Comparison of ENCODE assay signal across 9 cellular contexts in the genomic region with DNA sequence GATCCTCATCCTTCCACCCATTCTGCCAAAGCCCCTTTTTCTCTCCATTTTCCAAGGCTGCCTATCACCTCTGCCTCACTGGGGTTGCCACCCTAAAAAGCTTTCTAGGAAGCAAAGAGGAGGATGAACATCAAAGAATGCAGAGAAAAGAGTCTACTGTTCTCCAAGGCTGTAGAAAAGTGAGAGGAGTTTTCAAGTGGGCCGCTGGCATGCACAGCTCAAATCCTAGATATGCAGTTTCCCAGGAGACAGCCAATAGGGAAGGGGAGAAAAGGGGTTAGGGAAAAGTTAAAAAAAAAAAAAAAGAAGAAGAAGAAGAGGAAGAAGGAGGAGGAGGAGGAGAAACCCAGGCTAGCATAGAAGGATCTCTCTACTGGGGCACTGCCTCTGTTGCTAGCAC. TPM values are rescaled to one million over a fixed set of nuclear protein-coding genes. Genes with fewer than 3 reads are reported as not detected.
DNase-seq lines count a peak whose midpoint lies in the region; ATAC-seq, FAIRE-seq and TF ChIP-seq lines count a peak whose summit lies in the region.
"Had no signal": no experiment of that assay in that cellular context is flagged by ENCODE, and none has a peak within 500 bp of the region (broad histone marks: within the 10 kb centered on the region; RNA-seq: fewer than 3 reads in every experiment).

No MANE protein-coding gene starts in this region.

- H3K27ac ChIP-seq in CD8-positive, alpha-beta memory T cell (ENCODE audit: low read depth, low read length): peak overlapping the region; percentile 66
- H3K27ac ChIP-seq in GM12878 (ENCODE audit: control insufficient read depth, insufficient read depth) (peak overlapping the region; percentile 93), parathyroid adenoma (peak overlapping the region; percentile 95)

- H3K79me2 ChIP-seq in GM12878 (ENCODE audit: control insufficient read depth, insufficient read depth, low read length) (peaks cover 89% of the 10 kb centered on the region), parathyroid adenoma (peaks cover 33% of the 10 kb centered on the region)

- H3K4me3 ChIP-seq in CD8-positive, alpha-beta memory T cell (ENCODE audit: low read length): peak overlapping the region; percentile 91
- peak overlapping the region; percentile 95 for H3K4me3 ChIP-seq in GM12878
- peak overlapping the region; percentile 59 for H3K4me3 ChIP-seq in parathyroid adenoma (ENCODE audit: low read depth, low read length)

- in situ Hi-C loops in GM12878 (cut with MboI): no loop called here

- BruUV-seq in GM12878 (replicated peaks; lab: Mats Ljungman, UMichigan): no TSS peak

- SMC1A ChIA-PET in GM12878 (lab: Charles Lee; ENCODE audit: uncharacterized antibody, unreplicated experiment): interaction anchor here (0.6 to 19.9 kb wide), 12 partner anchors 6 to 435 kb away, joined by 3 to 619 read pairs (median 54); partner anchors contain the start of genes ERG28, FLVCR2 and TTLL5

- 6% methylated on average over 1 of the region's 1 CpG for WGBS in GM12878 (ENCODE audit: insufficient coverage, insufficient replicate concordance, low lambda C conversion rate, missing lambda C conversion rate)

- H4K20me1 ChIP-seq in GM12878 (ENCODE audit: control insufficient read depth, insufficient read depth): no peaks in the 10 kb centered on the region

- no peaks in the 10 kb centered on the region for H3K36me3 ChIP-seq in CD8-positive, alpha-beta memory T cell (ENCODE audit: insufficient read depth, low read length)
- H3K36me3 ChIP-seq in GM12878 (ENCODE audit: control insufficient read depth in 2 of 2, insufficient read depth in 2 of 2, low read length in 1 of 2) (peaks cover 4 to 16% of the 10 kb centered on the region in 2 experiments), parathyroid adenoma (ENCODE audit: control insufficient read depth, insufficient read depth, low read length) (no peaks in the 10 kb centered on the region)

- CTCF ChIA-PET in CD8-positive, alpha-beta memory T cell (lab: Charles Lee): interaction anchor here (0.8 to 3.9 kb wide), 8 partner anchors 8 to 54 kb away, joined by 3 to 19 read pairs (median 4); no protein-coding TSS in a partner anchor
- CTCF ChIA-PET in GM12878 (lab: Yijun Ruan, JAX): interaction anchor here (0.9 to 21.2 kb wide), 8 partner anchors 9 to 131 kb away, joined by 4 to 520 read pairs (median 82); partner anchors contain the start of gene FLVCR2

- DNase-seq in CD8-positive, alpha-beta memory T cell: no peak
- DNase-seq in GM12878 (ENCODE audit: low read depth, low spot score) (no peak), NCI-H1105 treated with DMSO at 0.1 percent for 48 hours (lab: John Stamatoyannopoulos, UW) (no peak), activated gamma-delta T cell (lab: John Stamatoyannopoulos, UW) (no peak)

- peak overlapping the region; percentile 93 to 99 (median 97) for H3K27ac Mint-ChIP-seq in CD8-positive, alpha-beta memory T cell

- POLR2A ChIA-PET in CD8-positive, alpha-beta memory T cell (lab: Charles Lee): interaction anchor here (0.6 to 3.2 kb wide), 5 partner anchors 9 to 759 kb away, joined by 3 to 13 read pairs (median 5); no protein-coding TSS in a partner anchor
- POLR2A ChIA-PET in GM12878 (lab: Charles Lee): interaction anchor here (0.5 to 19.7 kb wide), 13 partner anchors 9 to 1799 kb away, joined by 3 to 385 read pairs (median 5); partner anchors contain the start of genes ERG28 and TTLL5

- no peaks in the 10 kb centered on the region for H3K27me3 Mint-ChIP-seq in CD8-positive, alpha-beta memory T cell

- no peaks in the 10 kb centered on the region for H3K9me3 Mint-ChIP-seq in CD8-positive, alpha-beta memory T cell

- H3K9ac ChIP-seq in GM12878 (ENCODE audit: control insufficient read depth, insufficient read depth, low read length) (peak overlapping the region; percentile 90), parathyroid adenoma (peak overlapping the region; percentile 47)

- TF ChIP-seq EP300 in GM12878 (IDR thresholded peaks at IDR 0.05; ENCODE audit: borderline replicate concordance in 1 of 2, control insufficient read depth in 1 of 2, low read depth in 2 of 2, low read length in 2 of 2): no peak

- ATAC-seq in HG03439 (IDR thresholded peaks at IDR 0.05; ENCODE audit: unreplicated experiment): peak; percentile 8
- ATAC-seq in GM12878: no peak
- ATAC-seq in GM18511 (IDR thresholded peaks at IDR 0.05; ENCODE audit: unreplicated experiment): no peak
- ATAC-seq in GM18873 (IDR thresholded peaks at IDR 0.05; ENCODE audit: low FRiP score, unreplicated experiment): no peak

- TF ChIP-seq CTCF in GM12878 (IDR thresholded peaks at IDR 0.05 in 2 of 3, conservative IDR thresholded peaks at IDR 0.05 in 1 of 3; ENCODE audit: control insufficient read depth in 2 of 3, extremely low read depth in 1 of 3, insufficient read depth in 1 of 3, low read depth in 3 of 3, low read length in 3 of 3) (no peak), parathyroid adenoma (IDR thresholded peaks at IDR 0.05) (no peak)

- peak overlapping the region; percentile 76 for H3K4me2 ChIP-seq in GM12878 (ENCODE audit: control insufficient read depth, insufficient read depth)
- H3K4me2 ChIP-seq in parathyroid adenoma (ENCODE audit: low read length): peak overlapping the region; percentile 77

- RAD21 ChIA-PET in GM12878 (lab: Charles Lee; ENCODE audit: unreplicated experiment): interaction anchor here (0.6 to 21.5 kb wide), 11 partner anchors 8 to 436 kb away, joined by 3 to 645 read pairs (median 7); partner anchors contain the start of genes ERG28 and TTLL5

- intact Hi-C loops in GM12878 (cut with micrococcal nuclease; ENCODE audit: unreplicated experiment): loop anchor here (2.0 to 5.0 kb wide), 3 partner anchors 16 to 138 kb away; partner anchors contain the start of genes ERG28 and TTLL5

- peaks cover 65% of the 10 kb centered on the region for H3K4me1 ChIP-seq in CD8-positive, alpha-beta memory T cell (ENCODE audit: insufficient read depth, low read length)
- H3K4me1 ChIP-seq in GM12878 (ENCODE audit: control insufficient read depth, insufficient read depth, low read length) (peaks cover 31% of the 10 kb centered on the region), parathyroid adenoma (peaks cover 53% of the 10 kb centered on the region)

- TF ChIP-seq RAD21 in GM12878 (IDR thresholded peaks at IDR 0.05; ENCODE audit: insufficient read depth, low read depth, low read length): no peak

- no peak for FAIRE-seq in GM12878 (lab: Jason Lieb, UNC)

- no peaks in the 10 kb centered on the region for H3K9me3 ChIP-seq in CD8-positive, alpha-beta memory T cell (ENCODE audit: low read length)
- H3K9me3 ChIP-seq in GM12878 (replicated peaks; ENCODE audit: control insufficient read depth, insufficient read depth, low read length) (no peaks in the 10 kb centered on the region; the same call in 2 of the 3 replicates), parathyroid adenoma (ENCODE audit: control insufficient read depth, low read length) (no peaks in the 10 kb centered on the region)

- peaks cover 4 to 38% (median 19%) of the 10 kb centered on the region in 3 donors for H3K36me3 Mint-ChIP-seq in CD8-positive, alpha-beta memory T cell

- no peaks in the 10 kb centered on the region for H3K27me3 ChIP-seq in CD8-positive, alpha-beta memory T cell (ENCODE audit: insufficient read depth, low read length, poor library complexity, severe bottlenecking)
- H3K27me3 ChIP-seq in GM12878 (replicated peaks in 1 of 2; ENCODE audit: control insufficient read depth in 2 of 2, insufficient read depth in 2 of 2, low read length in 1 of 2): no peaks in the 10 kb centered on the region
- no peaks in the 10 kb centered on the region for H3K27me3 ChIP-seq in parathyroid adenoma (ENCODE audit: control insufficient read depth, insufficient read depth, low read length)

- H2AFZ ChIP-seq in GM12878 (ENCODE audit: control insufficient read depth, low read depth, low read length): no peak overlapping the region
- peak overlapping the region; percentile 92 for H2AFZ ChIP-seq in parathyroid adenoma

- peak overlapping the region; percentile 96 to 100 (median 99) for H3K4me3 Mint-ChIP-seq in CD8-positive, alpha-beta memory T cell

- H3K4me1 Mint-ChIP-seq in CD8-positive, alpha-beta memory T cell: peaks cover 70 to 87% (median 81%) of the 10 kb centered on the region in 3 donors

- no peak for TF ChIP-seq POLR2A in GM12878 (IDR thresholded peaks at IDR 0.05; ENCODE audit: low read depth, low read length)

RNA-seq across cellular contexts. Expression of gene BATF, which starts 0.7 kb away (rescaled TPM):
- 100 to 1,000 TPM; 165 to 172 TPM for total RNA-seq in CD8-positive, alpha-beta memory T cell
- 60.4 TPM for polyA plus RNA-seq in CD8-positive, alpha-beta memory T cell
- total RNA-seq in GM12878 (2013; cell fraction: nucleolus; rRNA removed): 55.3 and 58.4 TPM in 2 replicates
- total RNA-seq in GM12878 (2014; rRNA removed) (153 and 158 TPM in 2 replicates), GM12878 (2014; rRNA removed; fragmentation: Illumina TruSeq; extraction: Trizol) (94.0 and 99.6 TPM in 2 replicates), GM12878 (2021) (99.8 and 107 TPM in 2 replicates)
- 105 TPM for polyA plus RNA-seq in GM12878 (2011; ENCODE audit: low read depth)
- polyA plus RNA-seq in GM12878 (2011; rRNA removed) (53.9 and 98.3 TPM in 2 replicates), GM12878 (2014; fragmentation: Illumina TruSeq; extraction: Trizol) (30.7 and 93.4 TPM in 2 replicates), GM12878 (2014; fragmentation: Nextera tagmentation; extraction: Ambion mirVana) (10 to 100 TPM in 1 of 2 experiments, 1 to 10 TPM in 1; 10.0 to 30.9 TPM), GM12878 (2014; rRNA removed) (147 and 176 TPM in 2 replicates), GM12878 (2016; fragmentation: Nextera tagmentation; extraction: Ambion mirVana) (100 to 1,000 TPM; 133 to 154 TPM)
- polyA plus RNA-seq in GM12878 (2011; cell fraction: cytosol; rRNA removed): 136 and 190 TPM in 2 replicates
- 87.8 and 92.3 TPM in 2 replicates for polyA plus RNA-seq in GM12878 (2011; cell fraction: nucleus; rRNA removed)
- 86.3 and 91.1 TPM in 2 replicates for polyA plus RNA-seq in GM12878 (2012)
- polyA minus RNA-seq in GM12878 (2011; rRNA and poly(A)+ RNA removed): 18.5 and 50.6 TPM in 2 replicates
- 21.5 and 22.8 TPM in 2 replicates for polyA minus RNA-seq in GM12878 (2011; cell fraction: cytosol; rRNA and poly(A)+ RNA removed)
- polyA minus RNA-seq in GM12878 (2011; cell fraction: nucleus; rRNA and poly(A)+ RNA removed): 22.0 and 37.2 TPM in 2 replicates
- total RNA-seq: LHCN-M2 had no signal

RNA-seq across cellular contexts. Expression of gene FLVCR2, which starts 55.5 kb away (rescaled TPM):
- 1 to 10 TPM; 2.6 TPM for total RNA-seq in CD8-positive, alpha-beta memory T cell
- 0.60 TPM for polyA plus RNA-seq in CD8-positive, alpha-beta memory T cell
- 10.7 and 13.0 TPM in 2 replicates for total RNA-seq in GM12878 (2013; cell fraction: nucleolus; rRNA removed)
- 0.98 and 1.8 TPM in 2 replicates for total RNA-seq in GM12878 (2014; rRNA removed)
- total RNA-seq in GM12878 (2014; rRNA removed; fragmentation: Illumina TruSeq; extraction: Trizol): 1.2 and 1.8 TPM in 2 replicates
- total RNA-seq in GM12878 (2021): 1.7 and 3.7 TPM in 2 replicates
- polyA plus RNA-seq in GM12878 (2011; ENCODE audit: low read depth): 0.88 TPM
- 2.9 and 3.1 TPM in 2 replicates for polyA plus RNA-seq in GM12878 (2011; rRNA removed)
- polyA plus RNA-seq in GM12878 (2011; cell fraction: cytosol; rRNA removed): 1.5 and 1.8 TPM in 2 replicates
- 2.6 and 2.8 TPM in 2 replicates for polyA plus RNA-seq in GM12878 (2011; cell fraction: nucleus; rRNA removed)
- polyA plus RNA-seq in GM12878 (2012): 1.1 and 1.8 TPM in 2 replicates
- polyA plus RNA-seq in GM12878 (2014; fragmentation: Illumina TruSeq; extraction: Trizol): 1.8 and 2.2 TPM in 2 replicates
- polyA plus RNA-seq in GM12878 (2014; fragmentation: Nextera tagmentation; extraction: Ambion mirVana): under 1 TPM; 0.24 to 0.47 TPM
- polyA plus RNA-seq in GM12878 (2014; rRNA removed): 1.0 and 1.4 TPM in 2 replicates
- 1 to 10 TPM; 1.0 to 1.8 TPM for polyA plus RNA-seq in GM12878 (2016; fragmentation: Nextera tagmentation; extraction: Ambion mirVana)
- polyA minus RNA-seq in GM12878 (2011; rRNA and poly(A)+ RNA removed): 2.6 and 4.5 TPM in 2 replicates
- 0.62 and 1.7 TPM in 2 replicates for polyA minus RNA-seq in GM12878 (2011; cell fraction: cytosol; rRNA and poly(A)+ RNA removed)
- 2.3 and 3.1 TPM in 2 replicates for polyA minus RNA-seq in GM12878 (2011; cell fraction: nucleus; rRNA and poly(A)+ RNA removed)
